24 cellular contexts compared by ENCODE assay signal in genomic region chr3:178971614-178972013, GRCh38.
A peak's percentile ranks its signal among the peaks of the same experiment; 100 is the strongest.
DNase-seq lines count a peak whose midpoint lies in the region; ATAC-seq, FAIRE-seq and TF ChIP-seq lines count a peak whose summit lies in the region.
"Had no signal": no experiment of that assay in that cellular context is flagged by ENCODE, and none has a peak within 500 bp of the region (broad histone marks: within the 10 kb centered on the region; RNA-seq: fewer than 3 reads in every experiment).

No MANE protein-coding gene starts in this region.

- POLR2A ChIA-PET in K562 (lab: Yijun Ruan, JAX) = no interaction called here

- no peaks in the 10 kb centered on the region for H3K9me3 ChIP-seq in K562 (replicated peaks; ENCODE audit: control insufficient read depth, insufficient read depth, low read depth, low read length)
- H3K9me3 ChIP-seq in trophoblast cell (ENCODE audit: insufficient read depth, low read depth, low read length) = no peaks in the 10 kb centered on the region
- no peaks in the 10 kb centered on the region for H3K9me3 ChIP-seq in right cardiac atrium (ENCODE audit: control insufficient read depth, low read length)
- H3K9me3 ChIP-seq: A549 had no signal

- no peak overlapping the region for H3K23ac ChIP-seq in trophoblast cell (ENCODE audit: low read length)

- no peak for TF ChIP-seq RAD21 in K562 (CRISPR knock-in tag; conservative IDR thresholded peaks at IDR 0.05 in 1 of 2, IDR thresholded peaks at IDR 0.05 in 1 of 2)

- H3K36me3 ChIP-seq in K562 (ENCODE audit: control insufficient read depth, insufficient read depth, low read length) (no peaks in the 10 kb centered on the region), trophoblast cell (ENCODE audit: control insufficient read depth in 1 of 2, insufficient read depth in 2 of 2, low read length in 2 of 2) (peaks cover 0 to 2% of the 10 kb centered on the region in 2 experiments)

- H3K9ac ChIP-seq in K562 (ENCODE audit: insufficient read depth in 1 of 2, low read depth in 2 of 2, low read length in 2 of 2) (no peak overlapping the region), trophoblast cell (ENCODE audit: low read length) (no peak overlapping the region)
- H3K9ac ChIP-seq: BLaER1 treated with 17β-estradiol and CSF1 and Interleukin-3, amounts not matched to agents 10 nM and 100 nM; KMS-11 had no signal

- H3K79me2 ChIP-seq in K562 (ENCODE audit: control insufficient read depth, insufficient read depth, low read length) = no peaks in the 10 kb centered on the region
- H3K79me2 ChIP-seq in trophoblast cell (ENCODE audit: control insufficient read depth, insufficient read depth, low read length, poor library complexity) = no peaks in the 10 kb centered on the region

- no TSS peak for BruUV-seq in K562 (replicated peaks; lab: Mats Ljungman, UMichigan)

- no peak overlapping the region for H3K14ac ChIP-seq in trophoblast cell (ENCODE audit: low read length)

- H3K4me2 ChIP-seq in K562 (ENCODE audit: insufficient read depth, low read length) = no peak overlapping the region
- no peak overlapping the region for H3K4me2 ChIP-seq in trophoblast cell (ENCODE audit: low read length)
- H3K4me2 ChIP-seq: A549; BLaER1 treated with 17β-estradiol and CSF1 and Interleukin-3, amounts not matched to agents 10 nM and 100 nM; KMS-11 had no signal

- WGBS in K562 (ENCODE audit: insufficient coverage, low coverage, missing lambda C conversion rate) = 0% methylated on average over 1 of the region's 1 CpG
- no CpG with 5 or more reads among the region's 1 CpG for WGBS in trophoblast cell (ENCODE audit: extremely low coverage, insufficient coverage, insufficient read length)
- 13% methylated on average over 1 of the region's 1 CpG for WGBS in right cardiac atrium

- in situ Hi-C loops in K562 (cut with MboI) = loop anchor here (25.0 kb wide), 1 partner anchor 534 kb away; no protein-coding TSS in a partner anchor

- H2AK5ac ChIP-seq in trophoblast cell (ENCODE audit: low read length) = no peak overlapping the region

- H4K12ac ChIP-seq in trophoblast cell (ENCODE audit: low read depth, low read length) = no peak overlapping the region

- FAIRE-seq in K562 (lab: Jason Lieb, UNC) = peak; percentile 67
- FAIRE-seq: A549 had no signal

- H3K4me1 ChIP-seq in K562 (replicated peaks in 1 of 2; ENCODE audit: control insufficient read depth in 2 of 2, insufficient read depth in 2 of 2, low read length in 2 of 2) = no peaks in the 10 kb centered on the region; a peak in 1 of 5 replicates
- peaks cover 0 to 2% of the 10 kb centered on the region in 2 experiments for H3K4me1 ChIP-seq in trophoblast cell (ENCODE audit: control insufficient read depth in 1 of 2, insufficient read depth in 2 of 2, low read length in 2 of 2)
- no peaks in the 10 kb centered on the region for H3K4me1 ChIP-seq in right cardiac atrium (ENCODE audit: control insufficient read depth, insufficient read depth, low read length)
- H3K4me1 ChIP-seq: A549 had no signal

- no peak for ATAC-seq in K562
- no peak for ATAC-seq in HG03432 (IDR thresholded peaks at IDR 0.05; ENCODE audit: unreplicated experiment)
- no peak for ATAC-seq in right cardiac atrium
- ATAC-seq: A549; activated CD8-positive, alpha-beta T cell treated with anti-CD3 and anti-CD28 coated beads for 36 hours; activated naive CD4-positive, alpha-beta T cell treated with anti-CD3 and anti-CD28 coated beads, Interleukin-2, amount 50 U/mL, for 72 hours; Right ventricle myocardium inferior; stimulated activated naive CD8-positive, alpha-beta T cell treated with anti-CD3 and anti-CD28 coated beads, Interleukin-15, amount 100 ng/mL, for 72 hours had no signal

- H3K4ac ChIP-seq in trophoblast cell (ENCODE audit: low read depth, low read length) = no peak overlapping the region

- H2BK5ac ChIP-seq in trophoblast cell (ENCODE audit: low read depth, low read length, poor library complexity) = no peak overlapping the region

- no peaks in the 10 kb centered on the region for H4K20me1 ChIP-seq in K562 (replicated peaks; ENCODE audit: control insufficient read depth, insufficient read depth, low read length)
- H4K20me1 ChIP-seq: BLaER1 treated with 17β-estradiol and CSF1 and Interleukin-3, amounts not matched to agents 10 nM and 100 nM had no signal

- DNase-seq in NOMO-1 treated with DMSO at 0.1 percent for 48 hours (lab: John Stamatoyannopoulos, UW; ENCODE audit: unreplicated experiment) = peak; percentile 10
- DNase-seq in NOMO-1 (lab: John Stamatoyannopoulos, UW; ENCODE audit: unreplicated experiment in 2 of 2) = no peak
- DNase-seq in NCI-H69 (lab: John Stamatoyannopoulos, UW) = peak; percentile 21
- no peak for DNase-seq in K562 (ENCODE audit: extremely low read depth in 1 of 4, low spot score in 3 of 4)
- peak; percentile 62 to 87 for DNase-seq in trophoblast cell
- no peak for DNase-seq in NCI-H1930 (lab: John Stamatoyannopoulos, UW)
- no peak for DNase-seq in right cardiac atrium
- DNase-seq: activated B cell treated with CpG ODN at 0.5 μM for 24 hours; activated CD8-positive, alpha-beta T cell treated with anti-CD3 and anti-CD28 coated beads for 36 hours; activated T-cell treated with anti-CD3 and anti-CD28 coated beads, Interleukin-2, amount 50 U/mL, for 48 hours; dermis blood vessel endothelial cell; DMS 273 treated with DMSO at 0.1 percent for 48 hours; NCI-H1048; NCI-H2081; occipital lobe; stimulated activated CD4-positive, alpha-beta T cell treated with anti-CD3 and anti-CD28 coated beads, Interleukin-1b, Interleukin-23, amount 100 ng/mL, for 48 hours; stimulated activated naive CD8-positive, alpha-beta T cell treated with anti-CD3 and anti-CD28 coated beads, Interleukin-15, amount 100 ng/mL, for 72 hours had no signal

- H3K9me1 ChIP-seq in K562 (ENCODE audit: control insufficient read depth, insufficient read depth, low read length) = no peaks in the 10 kb centered on the region

- no peak overlapping the region for H4K8ac ChIP-seq in trophoblast cell (ENCODE audit: low read depth, low read length)

- H3K27ac ChIP-seq in K562 (ENCODE audit: extremely low read depth, low read depth, low read length) = no peak overlapping the region
- H3K27ac ChIP-seq in trophoblast cell (ENCODE audit: low read depth, low read length) = no peak overlapping the region
- H3K27ac ChIP-seq in right cardiac atrium (ENCODE audit: low read length) = no peak overlapping the region
- H3K27ac ChIP-seq: A549; BLaER1 treated with 17β-estradiol and CSF1 and Interleukin-3, amounts not matched to agents 10 nM and 100 nM; HL-60; KMS-11 had no signal

- no peak overlapping the region for H2BK12ac ChIP-seq in trophoblast cell (ENCODE audit: low read length)

- H3K4me3 ChIP-seq in K562 (no peak overlapping the region), trophoblast cell (ENCODE audit: low read depth, low read length) (no peak overlapping the region), right cardiac atrium (ENCODE audit: low read length) (no peak overlapping the region)
- H3K4me3 ChIP-seq: A549; BLaER1 treated with 17β-estradiol and CSF1 and Interleukin-3, amounts not matched to agents 10 nM and 100 nM had no signal

- TF ChIP-seq EP300 in K562 (IDR thresholded peaks at IDR 0.05; ENCODE audit: low read length) = no peak

- H2AFZ ChIP-seq in K562 (ENCODE audit: low read depth, low read length) (no peak overlapping the region), trophoblast cell (ENCODE audit: insufficient read depth, low read length, poor library complexity) (no peak overlapping the region)

- no peak overlapping the region for H2BK120ac ChIP-seq in trophoblast cell (ENCODE audit: insufficient read depth, low read length, poor library complexity)

- no peaks in the 10 kb centered on the region for H3K79me1 ChIP-seq in trophoblast cell (ENCODE audit: low read length)

- no peak for TF ChIP-seq POLR2A in K562 (conservative IDR thresholded peaks at IDR 0.05)

- no peak for TF ChIP-seq CTCF in K562 (IDR thresholded peaks at IDR 0.05 in 2 of 3, conservative IDR thresholded peaks at IDR 0.05 in 1 of 3; ENCODE audit: insufficient read depth in 2 of 3, low read depth in 1 of 3, low read length in 3 of 3)

- intact Hi-C loops in K562 (cut with micrococcal nuclease) (no loop called here), right cardiac atrium (cut with DNase I) (loop anchor here in 1 of 4 donors (5.0 kb wide), 1 partner anchor 534 kb away; no protein-coding TSS in a partner anchor)

- no peak overlapping the region for H4K91ac ChIP-seq in trophoblast cell (ENCODE audit: low read depth, low read length)

- H3K27me3 ChIP-seq in K562 (ENCODE audit: control insufficient read depth in 2 of 2, insufficient read depth in 2 of 2, low read length in 2 of 2) (no peaks in the 10 kb centered on the region), trophoblast cell (ENCODE audit: insufficient read depth, low read length) (no peaks in the 10 kb centered on the region), right cardiac atrium (ENCODE audit: control insufficient read depth, insufficient read depth) (no peaks in the 10 kb centered on the region)
- H3K27me3 ChIP-seq: BLaER1 treated with 17β-estradiol and CSF1 and Interleukin-3, amounts not matched to agents 10 nM and 100 nM had no signal

- CTCF ChIA-PET in K562 (lab: Yijun Ruan, JAX; ENCODE audit: low intra/inter-chr PET ratio) = no interaction called here

- no peak overlapping the region for H3K18ac ChIP-seq in trophoblast cell (ENCODE audit: low read length)

TF ChIP-seq in K562, 482 proteins besides CTCF, POLR2A, EP300 and RAD21 (continues in another document):
- no peak for TF ChIP-seq WHSC1 (IDR thresholded peaks at IDR 0.05; ENCODE audit: low read length)
- no peak for TF ChIP-seq ZZZ3 (IDR thresholded peaks at IDR 0.05)
- TF ChIP-seq, protein P1, sequence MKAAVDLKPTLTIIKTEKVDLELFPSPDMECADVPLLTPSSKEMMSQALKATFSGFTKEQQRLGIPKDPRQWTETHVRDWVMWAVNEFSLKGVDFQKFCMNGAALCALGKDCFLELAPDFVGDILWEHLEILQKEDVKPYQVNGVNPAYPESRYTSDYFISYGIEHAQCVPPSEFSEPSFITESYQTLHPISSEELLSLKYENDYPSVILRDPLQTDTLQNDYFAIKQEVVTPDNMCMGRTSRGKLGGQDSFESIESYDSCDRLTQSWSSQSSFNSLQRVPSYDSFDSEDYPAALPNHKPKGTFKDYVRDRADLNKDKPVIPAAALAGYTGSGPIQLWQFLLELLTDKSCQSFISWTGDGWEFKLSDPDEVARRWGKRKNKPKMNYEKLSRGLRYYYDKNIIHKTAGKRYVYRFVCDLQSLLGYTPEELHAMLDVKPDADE (conservative IDR thresholded peaks at IDR 0.05; ENCODE audit: control insufficient read depth, low read depth, low read length) = no peak
- no peak for TF ChIP-seq ZNF384 (IDR thresholded peaks at IDR 0.05; ENCODE audit: low read depth, low read length)

Comparison
In these comparisons a context has a peak if more than half of its experiments do, and no peak if none do; other contexts are left out.
1. DNase-seq: peak in NOMO-1 treated with DMSO at 0.1 percent for 48 hours (single experiment), NCI-H69 (single experiment) and trophoblast cell (2 of 2); none in NOMO-1 (0 of 2), K562 (0 of 4), NCI-H1930 (0 of 2) and right cardiac atrium (0 of 3).